12 cellular contexts compared by ENCODE assay signal in genomic region chr5:132266031-132266835, GRCh38. TPM values are rescaled to one million over a fixed set of nuclear protein-coding genes. Genes with fewer than 3 reads are reported as not detected.
DNase-seq lines count a peak whose midpoint lies in the region; ATAC-seq and TF ChIP-seq lines count a peak whose summit lies in the region.
"Had no signal": no experiment of that assay in that cellular context is flagged by ENCODE, and none has a peak within 500 bp of the region (broad histone marks: within the 10 kb centered on the region; RNA-seq: fewer than 3 reads in every experiment).

No MANE protein-coding gene starts in this region.

- no TSS peak for BruUV-seq in Calu3 (replicated peaks; lab: Mats Ljungman, UMichigan)

- no peak overlapping the region for H3K4me3 ChIP-seq in adipocyte (ENCODE audit: low read length)
- no peak overlapping the region for H3K4me3 ChIP-seq in trophoblast cell (ENCODE audit: low read depth, low read length)
- H3K4me3 ChIP-seq: adrenal gland; BLaER1 treated with 17β-estradiol and CSF1 and Interleukin-3, amounts not matched to agents 10 nM and 100 nM had no signal

- WGBS in trophoblast cell (ENCODE audit: extremely low coverage, insufficient coverage, insufficient read length): no CpG with 5 or more reads among the region's 7 CpGs

- no peak overlapping the region for H2AFZ ChIP-seq in trophoblast cell (ENCODE audit: insufficient read depth, low read length, poor library complexity)

- H3K79me2 ChIP-seq in trophoblast cell (ENCODE audit: control insufficient read depth, insufficient read depth, low read length, poor library complexity): no peaks in the 10 kb centered on the region

- no peak overlapping the region for H2BK120ac ChIP-seq in trophoblast cell (ENCODE audit: insufficient read depth, low read length, poor library complexity)

- no peak overlapping the region for H3K18ac ChIP-seq in trophoblast cell (ENCODE audit: low read length)

- H2BK12ac ChIP-seq in trophoblast cell (ENCODE audit: low read length): peak overlapping the region; percentile 27

- H3K9me3 Mint-ChIP-seq in Calu3 (ENCODE audit: low read depth, unreplicated experiment): no peaks in the 10 kb centered on the region
- no peaks in the 10 kb centered on the region for H3K9me3 Mint-ChIP-seq in activated T-helper 17 cell treated with anti-CD3 and anti-CD28 coated beads, Interleukin-2, amount 50 U/mL, for 72 hours
- H3K9me3 Mint-ChIP-seq: activated CD4-positive, alpha-beta T cell treated with anti-CD3 and anti-CD28 coated beads, Interleukin-2, amount 10 ng/mL, durations not matched to agents 7 days and 5 days had no signal

- H2AK5ac ChIP-seq in trophoblast cell (ENCODE audit: low read length): peak overlapping the region; percentile 36

- H3K9me3 ChIP-seq in adipocyte (ENCODE audit: control insufficient read depth, low read length) (no peaks in the 10 kb centered on the region), trophoblast cell (ENCODE audit: insufficient read depth, low read depth, low read length) (no peaks in the 10 kb centered on the region)
- H3K9me3 ChIP-seq: adrenal gland; BLaER1 treated with 17β-estradiol and CSF1 and Interleukin-3, amounts not matched to agents 10 nM and 100 nM had no signal

- no peak overlapping the region for H2BK5ac ChIP-seq in trophoblast cell (ENCODE audit: low read depth, low read length, poor library complexity)

- no peak overlapping the region for H3K14ac ChIP-seq in trophoblast cell (ENCODE audit: low read length)

- H3K4me1 ChIP-seq in adipocyte (ENCODE audit: control insufficient read depth, insufficient read depth, low read length) (peaks cover 61% of the 10 kb centered on the region), trophoblast cell (ENCODE audit: control insufficient read depth in 1 of 2, insufficient read depth in 2 of 2, low read length in 2 of 2) (peaks cover 13 to 16% of the 10 kb centered on the region in 2 experiments)

- H3K23ac ChIP-seq in trophoblast cell (ENCODE audit: low read length): no peak overlapping the region

- peaks cover 35% of the 10 kb centered on the region for H3K4me1 Mint-ChIP-seq in Calu3 (ENCODE audit: low read depth, unreplicated experiment)
- no peaks in the 10 kb centered on the region for H3K4me1 Mint-ChIP-seq in activated T-helper 17 cell treated with anti-CD3 and anti-CD28 coated beads, Interleukin-2, amount 50 U/mL, for 72 hours

- H4K12ac ChIP-seq in trophoblast cell (ENCODE audit: low read depth, low read length): no peak overlapping the region

- no peak overlapping the region for H3K4ac ChIP-seq in trophoblast cell (ENCODE audit: low read depth, low read length)

- H4K91ac ChIP-seq in trophoblast cell (ENCODE audit: low read depth, low read length): peak overlapping the region; percentile 50

- H3K4me3 Mint-ChIP-seq in Calu3 (ENCODE audit: low read depth, unreplicated experiment): no peak overlapping the region
- no peak overlapping the region for H3K4me3 Mint-ChIP-seq in activated T-helper 17 cell treated with anti-CD3 and anti-CD28 coated beads, Interleukin-2, amount 50 U/mL, for 72 hours
- H3K4me3 Mint-ChIP-seq: activated CD4-positive, alpha-beta T cell treated with anti-CD3 and anti-CD28 coated beads, Interleukin-2, amount 10 ng/mL, durations not matched to agents 7 days and 5 days had no signal

- H3K4me2 ChIP-seq in trophoblast cell (ENCODE audit: low read length): no peak overlapping the region
- H3K4me2 ChIP-seq: BLaER1 treated with 17β-estradiol and CSF1 and Interleukin-3, amounts not matched to agents 10 nM and 100 nM had no signal

- no peak for TF ChIP-seq CTCF in Calu3 (IDR thresholded peaks at IDR 0.05; ENCODE audit: unreplicated experiment)

- no peaks in the 10 kb centered on the region for H3K27me3 Mint-ChIP-seq in Calu3 (ENCODE audit: unreplicated experiment)
- no peaks in the 10 kb centered on the region for H3K27me3 Mint-ChIP-seq in activated T-helper 17 cell treated with anti-CD3 and anti-CD28 coated beads, Interleukin-2, amount 50 U/mL, for 72 hours
- H3K27me3 Mint-ChIP-seq: activated CD4-positive, alpha-beta T cell treated with anti-CD3 and anti-CD28 coated beads, Interleukin-2, amount 10 ng/mL, durations not matched to agents 7 days and 5 days had no signal

- H3K9ac ChIP-seq in adipocyte (ENCODE audit: low read length) (peak overlapping the region; percentile 1), trophoblast cell (ENCODE audit: low read length) (no peak overlapping the region)
- H3K9ac ChIP-seq: BLaER1 treated with 17β-estradiol and CSF1 and Interleukin-3, amounts not matched to agents 10 nM and 100 nM had no signal

- CTCF ChIA-PET in Calu3 (lab: Charles Lee): interaction anchor here (0.8 kb wide), 1 partner anchor 30 kb away, joined by 3 read pairs; no protein-coding TSS in a partner anchor

- H3K36me3 Mint-ChIP-seq in Calu3 (ENCODE audit: insufficient read depth, unreplicated experiment): peaks cover 4% of the 10 kb centered on the region
- H3K36me3 Mint-ChIP-seq in activated T-helper 17 cell treated with anti-CD3 and anti-CD28 coated beads, Interleukin-2, amount 50 U/mL, for 72 hours (ENCODE audit: low read depth): no peaks in the 10 kb centered on the region

- no peak for ATAC-seq in activated T-helper 17 cell treated with anti-CD3 and anti-CD28 coated beads, Interleukin-2, amount 50 U/mL, for 72 hours (replicated peaks)

- H4K8ac ChIP-seq in trophoblast cell (ENCODE audit: low read depth, low read length): no peak overlapping the region

- H3K36me3 ChIP-seq in adipocyte (ENCODE audit: control insufficient read depth, insufficient read depth, low read length, severe bottlenecking) (peaks cover 27% of the 10 kb centered on the region), trophoblast cell (ENCODE audit: control insufficient read depth in 1 of 2, insufficient read depth in 2 of 2, low read length in 2 of 2) (peaks cover 4 to 9% of the 10 kb centered on the region in 2 experiments)
- H3K36me3 ChIP-seq: adrenal gland; BLaER1 treated with 17β-estradiol and CSF1 and Interleukin-3, amounts not matched to agents 10 nM and 100 nM had no signal

- H3K79me1 ChIP-seq in trophoblast cell (ENCODE audit: low read length): no peaks in the 10 kb centered on the region

- H3K27me3 ChIP-seq in adipocyte (replicated peaks; ENCODE audit: control insufficient read depth, insufficient read depth, low read length) (no peaks in the 10 kb centered on the region), trophoblast cell (ENCODE audit: insufficient read depth, low read length) (no peaks in the 10 kb centered on the region)
- H3K27me3 ChIP-seq: adrenal gland had no signal

- H3K27ac Mint-ChIP-seq in Calu3 (ENCODE audit: unreplicated experiment): peak overlapping the region; percentile 6
- no peak overlapping the region for H3K27ac Mint-ChIP-seq in activated T-helper 17 cell treated with anti-CD3 and anti-CD28 coated beads, Interleukin-2, amount 50 U/mL, for 72 hours
- H3K27ac Mint-ChIP-seq: activated CD4-positive, alpha-beta T cell treated with anti-CD3 and anti-CD28 coated beads, Interleukin-2, amount 10 ng/mL, durations not matched to agents 7 days and 5 days had no signal

- H3K27ac ChIP-seq in trophoblast cell (ENCODE audit: low read depth, low read length): no peak overlapping the region
- H3K27ac ChIP-seq: BLaER1 treated with 17β-estradiol and CSF1 and Interleukin-3, amounts not matched to agents 10 nM and 100 nM had no signal

- no peak for DNase-seq in Calu3
- no peak for DNase-seq in adipocyte (ENCODE audit: low read depth)
- DNase-seq in islet precursor cell: peak; percentile 58
- DNase-seq in trophoblast cell: peak; percentile 83 to 88
- no peak for DNase-seq in NCI-H1436 treated with DMSO at 0.1 percent for 48 hours (lab: John Stamatoyannopoulos, UW)
- DNase-seq in activated T-cell treated with anti-CD3 and anti-CD28 coated beads, Interleukin-2, amount 50 U/mL, for 1 hour: no peak
- DNase-seq in NCI-H774 (lab: John Stamatoyannopoulos, UW): no peak
- DNase-seq: activated CD4-positive, alpha-beta T cell treated with anti-CD3 and anti-CD28 coated beads, Interleukin-2, amount 10 ng/mL, durations not matched to agents 7 days and 5 days; stimulated activated CD8-positive, alpha-beta memory T cell treated with anti-CD3 and anti-CD28 coated beads, Interleukin-4, amount 100 ng/mL, for 48 hours had no signal

- intact Hi-C loops in Calu3 (cut with micrococcal nuclease; ENCODE audit: unreplicated experiment): no loop called here

RNA-seq across cellular contexts. Expression of gene PDLIM4, which starts 8.7 kb away (rescaled TPM):
- total RNA-seq in Calu3 (2022): 15.4 and 20.8 TPM in 2 replicates
- polyA plus RNA-seq in trophoblast cell (2013): 15.8 and 16.7 TPM in 2 replicates
- total RNA-seq in activated T-helper 17 cell treated with anti-CD3 and anti-CD28 coated beads, Interleukin-2, amount 50 U/mL, for 72 hours: not detected
- total RNA-seq: activated CD4-positive, alpha-beta T cell treated with anti-CD3 and anti-CD28 coated beads, Interleukin-2, amount 10 ng/mL, durations not matched to agents 7 days and 5 days had no signal

RNA-seq across cellular contexts. Expression of gene SLC22A4, which starts 28.0 kb away (rescaled TPM):
- total RNA-seq in Calu3 (2022): 3.0 and 3.1 TPM in 2 replicates
- polyA plus RNA-seq in trophoblast cell (2013): 0.26 and 0.28 TPM in 2 replicates
- under 1 TPM; 0.58 to 0.93 TPM for total RNA-seq in activated T-helper 17 cell treated with anti-CD3 and anti-CD28 coated beads, Interleukin-2, amount 50 U/mL, for 72 hours
- total RNA-seq: activated CD4-positive, alpha-beta T cell treated with anti-CD3 and anti-CD28 coated beads, Interleukin-2, amount 10 ng/mL, durations not matched to agents 7 days and 5 days had no signal

RNA-seq across cellular contexts. Expression of gene P4HA2, which starts 38.6 kb away (rescaled TPM):
- total RNA-seq in Calu3 (2022): 45.1 and 51.8 TPM in 2 replicates
- polyA plus RNA-seq in trophoblast cell (2013): 31.5 and 32.0 TPM in 2 replicates
- 10 to 100 TPM in 1 of 2 donors, 1 to 10 TPM in 1; 8.4 to 22.9 TPM for total RNA-seq in activated T-helper 17 cell treated with anti-CD3 and anti-CD28 coated beads, Interleukin-2, amount 50 U/mL, for 72 hours

Comparison
In these comparisons a context has a peak if more than half of its experiments do, and no peak if none do; other contexts are left out.
1. DNase-seq: peak in islet precursor cell (single experiment) and trophoblast cell (2 of 2); none in Calu3 (single experiment), adipocyte (single experiment), NCI-H1436 treated with DMSO at 0.1 percent for 48 hours (single experiment), activated T-cell treated with anti-CD3 and anti-CD28 coated beads, Interleukin-2, amount 50 U/mL, for 1 hour (single experiment) and NCI-H774 (single experiment).
2. RNA of gene PDLIM4, which starts 8.7 kb away (total RNA-seq): 15.4 to 20.8 TPM in Calu3; not detected in activated T-helper 17 cell treated with anti-CD3 and anti-CD28 coated beads, Interleukin-2, amount 50 U/mL, for 72 hours; every median in the first group is over 10 times any median in the second.